ENCODE assay signal across 19 cellular contexts in genomic region chr14:57869530-57870088, GRCh38. TPM values are rescaled to one million over a fixed set of nuclear protein-coding genes. Genes with fewer than 3 reads are reported as not detected.
DNase-seq lines count a peak whose midpoint lies in the region; ATAC-seq and TF ChIP-seq lines count a peak whose summit lies in the region.
"Had no signal": no experiment of that assay in that cellular context is flagged by ENCODE, and none has a peak within 500 bp of the region (broad histone marks: within the 10 kb centered on the region; RNA-seq: fewer than 3 reads in every experiment).

No MANE protein-coding gene starts in this region.

- no peak overlapping the region for H2BK5ac ChIP-seq in IMR-90 (ENCODE audit: low read depth, low read length, poor library complexity, severe bottlenecking)

- no peaks in the 10 kb centered on the region for H3K36me3 ChIP-seq in IMR-90 (ENCODE audit: control insufficient read depth, insufficient read depth, low read length)
- no peaks in the 10 kb centered on the region for H3K36me3 ChIP-seq in thyroid gland

- H2BK15ac ChIP-seq in IMR-90 (ENCODE audit: low read depth, low read length) = no peak overlapping the region

- no peak overlapping the region for H2AFZ ChIP-seq in IMR-90 (replicated peaks; ENCODE audit: low read length, poor library complexity)

- no peak for ATAC-seq in IMR-90 (ENCODE audit: low read depth)
- ATAC-seq in GM18520 (IDR thresholded peaks at IDR 0.05; ENCODE audit: unreplicated experiment) = no peak
- ATAC-seq in HG03378 (IDR thresholded peaks at IDR 0.05; ENCODE audit: unreplicated experiment) = no peak

- no peak overlapping the region for H2AK9ac ChIP-seq in IMR-90 (replicated peaks; ENCODE audit: low read depth, low read length, poor library complexity)

- intact Hi-C loops in IMR-90 (cut with micrococcal nuclease) (no loop called here), thyroid gland (cut with DNase I) (loop anchor here (10.0 kb wide), 1 partner anchor 185 kb away; no protein-coding TSS in a partner anchor)

- no peaks in the 10 kb centered on the region for H3K9me1 ChIP-seq in IMR-90 (ENCODE audit: insufficient read depth, low read length)

- H3K79me1 ChIP-seq in IMR-90 (ENCODE audit: low read depth in 1 of 2, low read length in 2 of 2) = no peaks in the 10 kb centered on the region

- H3K4me1 ChIP-seq in IMR-90 (ENCODE audit: control insufficient read depth, insufficient read depth, low read length) (no peaks in the 10 kb centered on the region), thyroid gland (peaks cover 29 to 45% of the 10 kb centered on the region in 2 donors)

- TF ChIP-seq CTCF in IMR-90 (conservative IDR thresholded peaks at IDR 0.05; ENCODE audit: low read depth, low read length) (no peak), thyroid gland (IDR thresholded peaks at IDR 0.05) (no peak)

- no peak overlapping the region for H3K56ac ChIP-seq in IMR-90 (ENCODE audit: extremely low read depth, insufficient read depth, low read length)

- H4K5ac ChIP-seq in IMR-90 (ENCODE audit: low read depth, low read length) = no peak overlapping the region

- no peak overlapping the region for H3K9ac ChIP-seq in IMR-90 (ENCODE audit: low read depth, low read length)
- H3K9ac ChIP-seq: KMS-11 had no signal

- no peak overlapping the region for H2BK20ac ChIP-seq in IMR-90 (ENCODE audit: low read depth, low read length)

- H2AK5ac ChIP-seq in IMR-90 (ENCODE audit: low read depth, low read length) = no peak overlapping the region

- no peak overlapping the region for H4K91ac ChIP-seq in IMR-90 (ENCODE audit: insufficient read depth, low read depth, low read length)

- no peak overlapping the region for H3K14ac ChIP-seq in IMR-90 (replicated peaks; ENCODE audit: low read depth, low read length)

- TF ChIP-seq RAD21 in IMR-90 (IDR thresholded peaks at IDR 0.05; ENCODE audit: low read length) = no peak

- TF ChIP-seq POLR2A in IMR-90 (IDR thresholded peaks at IDR 0.05; ENCODE audit: low read depth, low read length) = no peak
- no peak for TF ChIP-seq POLR2A in thyroid gland (IDR thresholded peaks at IDR 0.05)

- H3K27ac ChIP-seq in IMR-90 (ENCODE audit: insufficient read depth, low read length) (no peak overlapping the region), thyroid gland (peak overlapping the region; percentile 17 to 52 (median 22))
- H3K27ac ChIP-seq: C4-2B, KMS-11, RWPE1 had no signal

- BruUV-seq in IMR-90 (replicated peaks; lab: Mats Ljungman, UMichigan) = no TSS peak

- DNase-seq in NCI-H748 (lab: John Stamatoyannopoulos, UW; ENCODE audit: unreplicated experiment) (peak; percentile 16), NCI-H748 treated with DMSO at 0.1 percent for 48 hours (lab: John Stamatoyannopoulos, UW) (no peak), IMR-90 (no peak), RPMI8226 (peak; percentile 72), thyroid gland (peak; percentile 7 to 14), kidney glomerular epithelial cell (lab: John Stamatoyannopoulos, UW) (no peak)
- DNase-seq: DMS153, HCEC 1CT, NCI-H1048, NCI-H1694, NCI-H226, NCI-H524 treated with DMSO at 0.1 percent for 48 hours had no signal

- no peaks in the 10 kb centered on the region for H3K9me3 ChIP-seq in IMR-90 (ENCODE audit: control insufficient read depth, insufficient read depth, low read length)
- no peaks in the 10 kb centered on the region for H3K9me3 ChIP-seq in thyroid gland

- no peak overlapping the region for H3K4me2 ChIP-seq in IMR-90 (ENCODE audit: low read depth, low read length)
- H3K4me2 ChIP-seq: KMS-11 had no signal

- in situ Hi-C loops in IMR-90 (cut with MboI; ENCODE audit: low sequenced_read_pairs) = no loop called here

- no peaks in the 10 kb centered on the region for H4K20me1 ChIP-seq in IMR-90 (ENCODE audit: insufficient read depth, low read length)

- H3K4ac ChIP-seq in IMR-90 (ENCODE audit: low read depth, low read length) = no peak overlapping the region

- POLR2A ChIA-PET in IMR-90 (lab: Charles Lee; ENCODE audit: unreplicated experiment) = no interaction called here

- H3K23ac ChIP-seq in IMR-90 (ENCODE audit: low read depth, low read length) = no peak overlapping the region

- peaks cover 10% of the 10 kb centered on the region for H3K27me3 ChIP-seq in IMR-90 (ENCODE audit: control insufficient read depth, insufficient read depth, low read length)
- H3K27me3 ChIP-seq in thyroid gland = no peaks in the 10 kb centered on the region

- CTCF ChIA-PET in IMR-90 (lab: Yijun Ruan, JAX) = no interaction called here

- dilution Hi-C loops in IMR-90 (cut with HindIII; ENCODE audit: low sequenced_read_pairs, unreplicated experiment) = no loop called here

- H3K4me3 ChIP-seq in IMR-90 (ENCODE audit: insufficient read depth, low read depth, low read length) = no peak overlapping the region
- H3K4me3 ChIP-seq in thyroid gland (replicated peaks in 1 of 3) = no peak overlapping the region

- no peak overlapping the region for H4K8ac ChIP-seq in IMR-90 (ENCODE audit: low read depth in 2 of 2, low read length in 2 of 2)

- H2BK120ac ChIP-seq in IMR-90 (ENCODE audit: low read depth, low read length) = no peak overlapping the region

- no peak overlapping the region for H3K18ac ChIP-seq in IMR-90 (ENCODE audit: low read depth, low read length)

TF ChIP-seq in IMR-90, 13 proteins besides CTCF, POLR2A, EP300 and RAD21:
- TF ChIP-seq MAFK (IDR thresholded peaks at IDR 0.05; ENCODE audit: low read depth, low read length) (peak; percentile 51), RCOR1 (IDR thresholded peaks at IDR 0.05; ENCODE audit: insufficient replicate concordance, low read length) (no peak), RFX5 (IDR thresholded peaks at IDR 0.05; ENCODE audit: low read depth, low read length) (no peak)
- TF ChIP-seq, protein P1, sequence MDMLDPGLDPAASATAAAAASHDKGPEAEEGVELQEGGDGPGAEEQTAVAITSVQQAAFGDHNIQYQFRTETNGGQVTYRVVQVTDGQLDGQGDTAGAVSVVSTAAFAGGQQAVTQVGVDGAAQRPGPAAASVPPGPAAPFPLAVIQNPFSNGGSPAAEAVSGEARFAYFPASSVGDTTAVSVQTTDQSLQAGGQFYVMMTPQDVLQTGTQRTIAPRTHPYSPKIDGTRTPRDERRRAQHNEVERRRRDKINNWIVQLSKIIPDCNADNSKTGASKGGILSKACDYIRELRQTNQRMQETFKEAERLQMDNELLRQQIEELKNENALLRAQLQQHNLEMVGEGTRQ (IDR thresholded peaks at IDR 0.05; ENCODE audit: low read depth, low read length) = no peak

RNA-seq across cellular contexts. Expression of gene SLC35F4, which starts 3.7 kb away (rescaled TPM):
- total RNA-seq in IMR-90 (2012; rRNA removed) (not detected in 2 replicates), thyroid gland (1 to 10 TPM; 1.5 to 4.0 (median 1.6) TPM)
- not detected in 2 replicates for polyA plus RNA-seq in IMR-90 (2012; rRNA removed)
- polyA plus RNA-seq in IMR-90 (2012; cell fraction: cytosol; rRNA removed) = not detected in 2 replicates
- polyA plus RNA-seq in IMR-90 (2012; cell fraction: nucleus; rRNA removed; ENCODE audit: low replicate concordance) = not detected in 2 replicates
- total RNA-seq: A172, M059J had no signal

Comparison
In these comparisons a context has a peak if more than half of its experiments do, and no peak if none do; other contexts are left out.
1. DNase-seq: peak in NCI-H748 (single experiment), RPMI8226 (single experiment) and thyroid gland (2 of 2); none in NCI-H748 treated with DMSO at 0.1 percent for 48 hours (single experiment), IMR-90 (single experiment) and kidney glomerular epithelial cell (single experiment).